In genomic region chr17:68462381-68463210, GRCh38 we compare ENCODE assay signal across 1 cellular context.
A peak's percentile ranks its signal among the peaks of the same experiment; 100 is the strongest.
TF ChIP-seq lines count a peak whose summit lies in the region.

No MANE protein-coding gene starts in this region.

TF ChIP-seq in HEK293, 187 proteins besides CTCF, POLR2A, EP300 and RAD21 (continued from another document):
- TF ChIP-seq, protein P1, sequence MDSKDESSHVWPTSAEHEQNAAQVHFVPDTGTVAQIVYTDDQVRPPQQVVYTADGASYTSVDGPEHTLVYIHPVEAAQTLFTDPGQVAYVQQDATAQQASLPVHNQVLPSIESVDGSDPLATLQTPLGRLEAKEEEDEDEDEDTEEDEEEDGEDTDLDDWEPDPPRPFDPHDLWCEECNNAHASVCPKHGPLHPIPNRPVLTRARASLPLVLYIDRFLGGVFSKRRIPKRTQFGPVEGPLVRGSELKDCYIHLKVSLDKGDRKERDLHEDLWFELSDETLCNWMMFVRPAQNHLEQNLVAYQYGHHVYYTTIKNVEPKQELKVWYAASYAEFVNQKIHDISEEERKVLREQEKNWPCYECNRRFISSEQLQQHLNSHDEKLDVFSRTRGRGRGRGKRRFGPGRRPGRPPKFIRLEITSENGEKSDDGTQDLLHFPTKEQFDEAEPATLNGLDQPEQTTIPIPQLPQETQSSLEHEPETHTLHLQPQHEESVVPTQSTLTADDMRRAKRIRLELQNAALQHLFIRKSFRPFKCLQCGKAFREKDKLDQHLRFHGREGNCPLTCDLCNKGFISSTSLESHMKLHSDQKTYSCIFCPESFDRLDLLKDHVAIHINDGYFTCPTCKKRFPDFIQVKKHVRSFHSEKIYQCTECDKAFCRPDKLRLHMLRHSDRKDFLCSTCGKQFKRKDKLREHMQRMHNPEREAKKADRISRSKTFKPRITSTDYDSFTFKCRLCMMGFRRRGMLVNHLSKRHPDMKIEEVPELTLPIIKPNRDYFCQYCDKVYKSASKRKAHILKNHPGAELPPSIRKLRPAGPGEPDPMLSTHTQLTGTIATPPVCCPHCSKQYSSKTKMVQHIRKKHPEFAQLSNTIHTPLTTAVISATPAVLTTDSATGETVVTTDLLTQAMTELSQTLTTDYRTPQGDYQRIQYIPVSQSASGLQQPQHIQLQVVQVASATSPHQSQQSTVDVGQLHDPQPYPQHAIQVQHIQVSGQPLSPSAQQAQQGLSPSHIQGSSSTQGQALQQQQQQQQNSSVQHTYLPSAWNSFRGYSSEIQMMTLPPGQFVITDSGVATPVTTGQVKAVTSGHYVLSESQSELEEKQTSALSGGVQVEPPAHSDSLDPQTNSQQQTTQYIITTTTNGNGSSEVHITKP (tag by site-specific recombination; IDR thresholded peaks at IDR 0.05): peak; percentile 86
- TF ChIP-seq ZNF654 (tag by site-specific recombination; IDR thresholded peaks at IDR 0.05; ENCODE audit: low read depth) (peak; percentile 98), KLF17 (tag by site-specific recombination; IDR thresholded peaks at IDR 0.05) (0 out of 2 replicates have a peak, but pooled peaks have one; percentile 30), ZNF335 (tag by site-specific recombination; conservative IDR thresholded peaks at IDR 0.05) (peak; percentile 64; the same call in 1 of the 2 replicates), SP3 (tag by site-specific recombination; IDR thresholded peaks at IDR 0.05) (peak; percentile 64), IKZF3 (tag by site-specific recombination; IDR thresholded peaks at IDR 0.05) (peak; percentile 63; the same call in 1 of the 2 replicates), ZNF449 (tag by site-specific recombination; IDR thresholded peaks at IDR 0.05) (no peak), ZBTB48 (tag by site-specific recombination; IDR thresholded peaks at IDR 0.05) (peak; percentile 91), ZNF266 (tag by site-specific recombination; IDR thresholded peaks at IDR 0.05; ENCODE audit: low read depth) (no peak), ZBTB17 (tag by site-specific recombination; IDR thresholded peaks at IDR 0.05) (peak; percentile 84), KLF10 (tag by site-specific recombination; IDR thresholded peaks at IDR 0.05) (0 out of 2 replicates have a peak, but pooled peaks have one; percentile 24), ZNF341 (tag by site-specific recombination; IDR thresholded peaks at IDR 0.05; ENCODE audit: low read depth) (peak; percentile 61), KLF8 (tag by site-specific recombination; IDR thresholded peaks at IDR 0.05) (peak; percentile 29; the same call in 1 of the 2 replicates), KLF1 (tag by site-specific recombination; IDR thresholded peaks at IDR 0.05) (0 out of 2 replicates have a peak, but pooled peaks have one; percentile 40), ZNF223 (tag by site-specific recombination; IDR thresholded peaks at IDR 0.05) (0 out of 2 replicates have a peak, but pooled peaks have one; percentile 27)
- TF ChIP-seq, protein P2, sequence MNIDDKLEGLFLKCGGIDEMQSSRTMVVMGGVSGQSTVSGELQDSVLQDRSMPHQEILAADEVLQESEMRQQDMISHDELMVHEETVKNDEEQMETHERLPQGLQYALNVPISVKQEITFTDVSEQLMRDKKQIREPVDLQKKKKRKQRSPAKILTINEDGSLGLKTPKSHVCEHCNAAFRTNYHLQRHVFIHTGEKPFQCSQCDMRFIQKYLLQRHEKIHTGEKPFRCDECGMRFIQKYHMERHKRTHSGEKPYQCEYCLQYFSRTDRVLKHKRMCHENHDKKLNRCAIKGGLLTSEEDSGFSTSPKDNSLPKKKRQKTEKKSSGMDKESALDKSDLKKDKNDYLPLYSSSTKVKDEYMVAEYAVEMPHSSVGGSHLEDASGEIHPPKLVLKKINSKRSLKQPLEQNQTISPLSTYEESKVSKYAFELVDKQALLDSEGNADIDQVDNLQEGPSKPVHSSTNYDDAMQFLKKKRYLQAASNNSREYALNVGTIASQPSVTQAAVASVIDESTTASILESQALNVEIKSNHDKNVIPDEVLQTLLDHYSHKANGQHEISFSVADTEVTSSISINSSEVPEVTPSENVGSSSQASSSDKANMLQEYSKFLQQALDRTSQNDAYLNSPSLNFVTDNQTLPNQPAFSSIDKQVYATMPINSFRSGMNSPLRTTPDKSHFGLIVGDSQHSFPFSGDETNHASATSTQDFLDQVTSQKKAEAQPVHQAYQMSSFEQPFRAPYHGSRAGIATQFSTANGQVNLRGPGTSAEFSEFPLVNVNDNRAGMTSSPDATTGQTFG (tag by site-specific recombination; IDR thresholded peaks at IDR 0.05; ENCODE audit: borderline replicate concordance): no peak
